In genomic region chr13:27022571-27023311, GRCh38 we compare ENCODE assay signal across 10 cellular contexts.
DNase-seq lines count a peak whose midpoint lies in the region; ATAC-seq and TF ChIP-seq lines count a peak whose summit lies in the region.
"Had no signal": no experiment of that assay in that cellular context is flagged by ENCODE, and none has a peak within 500 bp of the region (broad histone marks: within the 10 kb centered on the region; RNA-seq: fewer than 3 reads in every experiment).

No MANE protein-coding gene starts in this region.

- H3K4me1 ChIP-seq in H9 (ENCODE audit: insufficient read depth, low read length) (no peaks in the 10 kb centered on the region; the same call in 1 of the 2 replicates), endodermal cell (ENCODE audit: control insufficient read depth, insufficient read depth, low read length) (peaks cover 15% of the 10 kb centered on the region), trophoblast cell (ENCODE audit: control insufficient read depth in 1 of 2, insufficient read depth in 2 of 2, low read length in 2 of 2) (no peaks in the 10 kb centered on the region)
- H3K4me1 ChIP-seq: breast epithelium had no signal

- H3K27me3 ChIP-seq in H9 (ENCODE audit: insufficient read depth, low read length) (no peaks in the 10 kb centered on the region), endodermal cell (ENCODE audit: control insufficient read depth, insufficient read depth, low read length, poor library complexity, severe bottlenecking) (no peaks in the 10 kb centered on the region), trophoblast cell (ENCODE audit: insufficient read depth, low read length) (no peaks in the 10 kb centered on the region)
- H3K27me3 ChIP-seq: breast epithelium had no signal

- H3K4me2 ChIP-seq in H9 (ENCODE audit: insufficient read depth, insufficient read length, low read length) (no peak overlapping the region), trophoblast cell (ENCODE audit: low read length) (no peak overlapping the region)

- no peaks in the 10 kb centered on the region for H4K20me1 ChIP-seq in H9 (ENCODE audit: control insufficient read depth, insufficient read depth, insufficient read length)

- no peak overlapping the region for H2BK15ac ChIP-seq in H9 (ENCODE audit: low read depth, low read length)

- intact Hi-C loops in activated naive CD4-positive, alpha-beta T cell treated with anti-CD3 and anti-CD28 coated beads for 36 hours (cut with micrococcal nuclease), result loop anchor here (1.0 kb wide), 1 partner anchor 109 kb away; no protein-coding TSS in a partner anchor

- H3K4me3 Mint-ChIP-seq in H9 (no peak overlapping the region), endodermal cell (no peak overlapping the region), osteocyte (ENCODE audit: unreplicated experiment) (no peak overlapping the region)
- no peak overlapping the region for H3K4me3 Mint-ChIP-seq in activated naive CD4-positive, alpha-beta T cell treated with anti-CD3 and anti-CD28 coated beads for 36 hours

- H4K12ac ChIP-seq in trophoblast cell (ENCODE audit: low read depth, low read length), result no peak overlapping the region

- no CpG with 5 or more reads among the region's 9 CpGs for WGBS in H9 (ENCODE audit: extremely low coverage, insufficient read length, low lambda C conversion rate)
- 77 to 84% methylated on average over 2 to 9 of the region's 9 CpGs for WGBS in endodermal cell (ENCODE audit: insufficient coverage in 1 of 2, insufficient read length in 1 of 2), 2 experiments
- no CpG with 5 or more reads among the region's 9 CpGs for WGBS in trophoblast cell (ENCODE audit: extremely low coverage, insufficient coverage, insufficient read length)

- H3K14ac ChIP-seq in H9 (ENCODE audit: insufficient read depth, low read length) (no peak overlapping the region), trophoblast cell (ENCODE audit: low read length) (no peak overlapping the region)

- no peaks in the 10 kb centered on the region for H3K9me3 ChIP-seq in H9 (ENCODE audit: control insufficient read depth, low read depth, low read length)
- no peaks in the 10 kb centered on the region for H3K9me3 ChIP-seq in endodermal cell (ENCODE audit: control insufficient read depth, low read length)
- H3K9me3 ChIP-seq in trophoblast cell (ENCODE audit: insufficient read depth, low read depth, low read length), result no peaks in the 10 kb centered on the region
- H3K9me3 ChIP-seq: breast epithelium had no signal

- H3K27ac ChIP-seq in H9 (ENCODE audit: insufficient read length, low read depth, low read length), result no peak overlapping the region
- no peak overlapping the region for H3K27ac ChIP-seq in endodermal cell (ENCODE audit: low read depth, low read length)
- H3K27ac ChIP-seq in trophoblast cell (ENCODE audit: low read depth, low read length), result no peak overlapping the region

- H2BK120ac ChIP-seq in H9 (ENCODE audit: low read depth, low read length, poor library complexity, severe bottlenecking) (no peak overlapping the region), trophoblast cell (ENCODE audit: insufficient read depth, low read length, poor library complexity) (no peak overlapping the region)

- TF ChIP-seq CTCF in H9 (conservative IDR thresholded peaks at IDR 0.05), result no peak
- no peak for TF ChIP-seq CTCF in endodermal cell (conservative IDR thresholded peaks at IDR 0.05)
- no peak for TF ChIP-seq CTCF in osteocyte (IDR thresholded peaks at IDR 0.05)

- H2BK20ac ChIP-seq in H9 (ENCODE audit: low read depth, low read length, poor library complexity, severe bottlenecking), result no peak overlapping the region

- H4K91ac ChIP-seq in H9 (ENCODE audit: insufficient read length, low read depth, low read length), result no peak overlapping the region
- H4K91ac ChIP-seq in trophoblast cell (ENCODE audit: low read depth, low read length), result no peak overlapping the region

- H2AFZ ChIP-seq in H9 (ENCODE audit: low read length) (no peak overlapping the region), trophoblast cell (ENCODE audit: insufficient read depth, low read length, poor library complexity) (no peak overlapping the region)

- no peak overlapping the region for H2AK5ac ChIP-seq in H9 (ENCODE audit: insufficient read length, low read length)
- no peak overlapping the region for H2AK5ac ChIP-seq in trophoblast cell (ENCODE audit: low read length)

- no peak overlapping the region for H4K5ac ChIP-seq in H9 (ENCODE audit: insufficient read length, low read depth, low read length)

- H3K27me3 Mint-ChIP-seq in H9 (ENCODE audit: low read depth), result peaks cover 3% of the 10 kb centered on the region; the same call in 1 of the 2 replicates
- peaks cover 5% of the 10 kb centered on the region for H3K27me3 Mint-ChIP-seq in endodermal cell (ENCODE audit: insufficient read depth)
- no peaks in the 10 kb centered on the region for H3K27me3 Mint-ChIP-seq in osteocyte (ENCODE audit: unreplicated experiment)
- peaks cover 12% of the 10 kb centered on the region for H3K27me3 Mint-ChIP-seq in activated naive CD4-positive, alpha-beta T cell treated with anti-CD3 and anti-CD28 coated beads for 36 hours (ENCODE audit: low read depth)

- no peaks in the 10 kb centered on the region for H3K79me2 ChIP-seq in H9 (ENCODE audit: insufficient read depth, low read length)
- H3K79me2 ChIP-seq in trophoblast cell (ENCODE audit: control insufficient read depth, insufficient read depth, low read length, poor library complexity), result no peaks in the 10 kb centered on the region

- no peaks in the 10 kb centered on the region for H3K79me1 ChIP-seq in H9 (ENCODE audit: insufficient read depth, low read depth, low read length, poor library complexity, severe bottlenecking)
- H3K79me1 ChIP-seq in trophoblast cell (ENCODE audit: low read length), result no peaks in the 10 kb centered on the region

- H2BK5ac ChIP-seq in H9 (ENCODE audit: insufficient read length, low read length) (no peak overlapping the region), trophoblast cell (ENCODE audit: low read depth, low read length, poor library complexity) (no peak overlapping the region)

- H3K9ac ChIP-seq in H9 (ENCODE audit: extremely low read depth, insufficient read length, low read length) (no peak overlapping the region), endodermal cell (ENCODE audit: extremely low read depth, low read length, poor library complexity, severe bottlenecking) (no peak overlapping the region), trophoblast cell (ENCODE audit: low read length) (no peak overlapping the region)

- peaks cover 2 to 3% of the 10 kb centered on the region in 2 experiments; a peak in 2 of 5 replicates for H3K9me3 Mint-ChIP-seq in H9
- H3K9me3 Mint-ChIP-seq in endodermal cell, result peaks cover 6% of the 10 kb centered on the region
- H3K9me3 Mint-ChIP-seq in osteocyte (ENCODE audit: unreplicated experiment), result no peaks in the 10 kb centered on the region
- H3K9me3 Mint-ChIP-seq in activated naive CD4-positive, alpha-beta T cell treated with anti-CD3 and anti-CD28 coated beads for 36 hours, result no peaks in the 10 kb centered on the region

- no peak overlapping the region for H3T11ph ChIP-seq in H9 (ENCODE audit: low read length)

- H3K4me1 Mint-ChIP-seq in H9, result peaks cover 18 to 20% of the 10 kb centered on the region in 2 experiments
- peaks cover 25% of the 10 kb centered on the region for H3K4me1 Mint-ChIP-seq in endodermal cell
- H3K4me1 Mint-ChIP-seq in osteocyte (ENCODE audit: unreplicated experiment), result peaks cover 22% of the 10 kb centered on the region
- H3K4me1 Mint-ChIP-seq in activated naive CD4-positive, alpha-beta T cell treated with anti-CD3 and anti-CD28 coated beads for 36 hours (ENCODE audit: low read depth), result peaks cover 3% of the 10 kb centered on the region

- H3K4ac ChIP-seq in H9 (ENCODE audit: low read depth, low read length) (no peak overlapping the region), trophoblast cell (ENCODE audit: low read depth, low read length) (no peak overlapping the region)

- no peak overlapping the region for H3K4me3 ChIP-seq in endodermal cell (ENCODE audit: low read length)
- H3K4me3 ChIP-seq in trophoblast cell (ENCODE audit: low read depth, low read length), result no peak overlapping the region
- H3K4me3 ChIP-seq: breast epithelium had no signal

- H3K36me3 ChIP-seq in endodermal cell (ENCODE audit: control insufficient read depth, insufficient read depth, low read length) (no peaks in the 10 kb centered on the region), trophoblast cell (ENCODE audit: control insufficient read depth in 1 of 2, insufficient read depth in 2 of 2, low read length in 2 of 2) (no peaks in the 10 kb centered on the region)
- H3K36me3 ChIP-seq: breast epithelium had no signal

- peak; percentile 10 for DNase-seq in H9
- peak; percentile 48 for DNase-seq in NCI-H510A (lab: John Stamatoyannopoulos, UW)
- peak; percentile 49 for DNase-seq in endodermal cell
- no peak for DNase-seq in osteocyte (ENCODE audit: extremely low spot score, unreplicated experiment)
- DNase-seq in trophoblast cell, result no peak
- no peak for DNase-seq in NCI-H1105 treated with DMSO at 0.1 percent for 48 hours (lab: John Stamatoyannopoulos, UW)
- no peak for DNase-seq in activated naive CD4-positive, alpha-beta T cell treated with anti-CD3 and anti-CD28 coated beads for 36 hours
- DNase-seq: NCI-H446 treated with DMSO at 0.1 percent for 48 hours had no signal

- no peak overlapping the region for H4K8ac ChIP-seq in H9 (replicated peaks; ENCODE audit: insufficient read length, low read depth, low read length)
- no peak overlapping the region for H4K8ac ChIP-seq in trophoblast cell (ENCODE audit: low read depth, low read length)

- H3K36me3 Mint-ChIP-seq in H9 (ENCODE audit: insufficient read depth in 1 of 3, low read depth in 3 of 3) (peaks cover 0 to 4% (median 0%) of the 10 kb centered on the region in 3 experiments; a peak in 3 of 7 replicates), endodermal cell (ENCODE audit: low read depth) (no peaks in the 10 kb centered on the region), osteocyte (ENCODE audit: unreplicated experiment) (no peaks in the 10 kb centered on the region)
- no peaks in the 10 kb centered on the region for H3K36me3 Mint-ChIP-seq in activated naive CD4-positive, alpha-beta T cell treated with anti-CD3 and anti-CD28 coated beads for 36 hours (ENCODE audit: low read depth)

- no peak for ATAC-seq in HG03342 (IDR thresholded peaks at IDR 0.05; ENCODE audit: unreplicated experiment)

- H3K56ac ChIP-seq in H9 (ENCODE audit: insufficient read length, low read depth, low read length), result no peak overlapping the region

- CTCF ChIA-PET in activated naive CD4-positive, alpha-beta T cell treated with anti-CD3 and anti-CD28 coated beads for 36 hours (lab: Charles Lee), result interaction anchor here (0.6 to 1.9 kb wide), 2 partner anchors 11 to 38 kb away, joined by 3 to 6 read pairs; no protein-coding TSS in a partner anchor

- no peak overlapping the region for H2BK12ac ChIP-seq in H9 (ENCODE audit: insufficient read length, low read depth, low read length)
- H2BK12ac ChIP-seq in trophoblast cell (ENCODE audit: low read length), result no peak overlapping the region

- H3K18ac ChIP-seq in H9 (ENCODE audit: insufficient read length, low read depth, low read length) (no peak overlapping the region), trophoblast cell (ENCODE audit: low read length) (no peak overlapping the region)

- no peaks in the 10 kb centered on the region for H3K23me2 ChIP-seq in H9 (ENCODE audit: insufficient read length, low read depth, low read length, poor library complexity, severe bottlenecking)

- H3K23ac ChIP-seq in H9 (ENCODE audit: insufficient read length, low read depth, low read length) (no peak overlapping the region), trophoblast cell (ENCODE audit: low read length) (no peak overlapping the region)

- peak overlapping the region in 1 of 3 experiments; percentile 53; a peak in 1 of 7 replicates for H3K27ac Mint-ChIP-seq in H9
- H3K27ac Mint-ChIP-seq in endodermal cell, result no peak overlapping the region
- H3K27ac Mint-ChIP-seq in osteocyte (ENCODE audit: unreplicated experiment), result peak overlapping the region; percentile 67
- H3K27ac Mint-ChIP-seq in activated naive CD4-positive, alpha-beta T cell treated with anti-CD3 and anti-CD28 coated beads for 36 hours, result no peak overlapping the region

Comparison
In these comparisons a context has a peak if more than half of its experiments do, and no peak if none do; other contexts are left out.
1. DNase-seq: peak in H9 (single experiment), NCI-H510A (single experiment) and endodermal cell (single experiment); none in osteocyte (single experiment), trophoblast cell (0 of 2), NCI-H1105 treated with DMSO at 0.1 percent for 48 hours (single experiment) and activated naive CD4-positive, alpha-beta T cell treated with anti-CD3 and anti-CD28 coated beads for 36 hours (single experiment).